ENCODE assay signal across 18 cellular contexts in the genomic region with DNA sequence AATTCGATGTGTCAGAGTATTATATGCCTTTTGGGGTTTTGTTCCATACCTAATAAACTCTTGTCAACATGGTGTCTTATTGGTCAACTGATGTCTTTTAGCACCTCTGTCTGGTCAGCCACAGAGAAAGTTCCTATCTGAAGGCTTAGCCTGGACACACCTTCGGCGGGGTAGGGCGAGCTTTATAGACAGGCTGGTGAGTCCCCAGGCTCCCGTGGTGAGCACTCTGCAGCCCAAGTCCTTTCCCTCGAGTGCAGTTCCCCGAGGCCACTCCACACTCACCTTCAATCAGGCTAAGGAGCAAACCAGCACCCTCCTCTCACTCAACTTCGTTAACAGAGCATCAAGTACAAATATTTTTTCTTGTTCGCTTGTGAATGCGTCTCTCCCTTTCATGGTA.
DNase-seq lines count a peak whose midpoint lies in the region; ATAC-seq and TF ChIP-seq lines count a peak whose summit lies in the region.
"Had no signal": no experiment of that assay in that cellular context is flagged by ENCODE, and none has a peak within 500 bp of the region (broad histone marks: within the 10 kb centered on the region; RNA-seq: fewer than 3 reads in every experiment).

No MANE protein-coding gene starts in this region.

- 37 to 60% (median 54%) methylated on average over 10 of the region's 10 CpGs for WGBS in stomach, 5 donors

- H3K27me3 Mint-ChIP-seq in GM23338 (ENCODE audit: insufficient read depth, low read depth, poor library complexity), result peaks cover 5% of the 10 kb centered on the region
- peaks cover 9% of the 10 kb centered on the region; the same call in 1 of the 2 replicates for H3K27me3 Mint-ChIP-seq in WTC11 (ENCODE audit: low read depth)

- H3K27ac Mint-ChIP-seq in GM23338 (no peak overlapping the region), WTC11 (no peak overlapping the region)
- H3K27ac Mint-ChIP-seq: CD4-positive, CD25-positive, alpha-beta regulatory T cell; IgD-negative memory B cell had no signal

- no peaks in the 10 kb centered on the region for H3K79me2 ChIP-seq in GM23338 (replicated peaks; ENCODE audit: insufficient read depth)

- peak overlapping the region; percentile 70 for H2AFZ ChIP-seq in GM23338

- H3K27ac ChIP-seq in GM23338 (ENCODE audit: low read depth) (no peak overlapping the region), stomach (no peak overlapping the region)
- H3K27ac ChIP-seq: HL-60 had no signal

- no peak for TF ChIP-seq POLR2A in stomach (IDR thresholded peaks at IDR 0.05)

- no peaks in the 10 kb centered on the region for H3K9me3 ChIP-seq in iPS-15b (ENCODE audit: control insufficient read depth, insufficient read depth, low read length)
- H3K9me3 ChIP-seq in stomach, result peaks cover 0 to 5% (median under 1%) of the 10 kb centered on the region in 4 donors
- H3K9me3 ChIP-seq: BE2C, Caco-2 had no signal

- peaks cover 29% of the 10 kb centered on the region for H3K4me1 Mint-ChIP-seq in GM23338
- H3K4me1 Mint-ChIP-seq in WTC11, result peaks cover 24% of the 10 kb centered on the region
- H3K4me1 Mint-ChIP-seq: CD4-positive, CD25-positive, alpha-beta regulatory T cell; CD8-positive, alpha-beta memory T cell; IgD-negative memory B cell had no signal

- TF ChIP-seq CTCF in GM23338 (conservative IDR thresholded peaks at IDR 0.05; ENCODE audit: low read depth in 2 of 2) (no peak), WTC11 (IDR thresholded peaks at IDR 0.05) (no peak), stomach (IDR thresholded peaks at IDR 0.05) (no peak)

- H3K4me3 Mint-ChIP-seq in GM23338 (peak overlapping the region; percentile 28; the same call in 2 of the 3 replicates), WTC11 (peak overlapping the region; percentile 43)
- H3K4me3 Mint-ChIP-seq: CD4-positive, CD25-positive, alpha-beta regulatory T cell; CD8-positive, alpha-beta memory T cell; IgD-negative memory B cell had no signal

- peak; percentile 76 for ATAC-seq in GM23338
- peak; percentile 76 for ATAC-seq in WTC11
- no peak for ATAC-seq in left lobe of liver

- no peaks in the 10 kb centered on the region for H3K36me3 ChIP-seq in GM23338 (ENCODE audit: insufficient read depth)
- H3K36me3 ChIP-seq in iPS-15b (ENCODE audit: control insufficient read depth, insufficient read depth, low read length), result no peaks in the 10 kb centered on the region
- no peaks in the 10 kb centered on the region for H3K36me3 ChIP-seq in stomach
- H3K36me3 ChIP-seq: BE2C had no signal

- H3K4me2 ChIP-seq in GM23338, result peak overlapping the region; percentile 69

- H4K20me1 ChIP-seq in GM23338 (replicated peaks; ENCODE audit: insufficient read depth), result no peaks in the 10 kb centered on the region

- no peaks in the 10 kb centered on the region for H3K9me2 ChIP-seq in GM23338 (ENCODE audit: insufficient read depth)

- intact Hi-C loops in stomach (cut with DNase I; ENCODE audit: low total_unique reads), result no loop called here

- CTCF ChIA-PET in WTC11 (lab: Charles Lee), result interaction anchor here (4.3 kb wide), 1 partner anchor 12 kb away, joined by 38 read pairs; no protein-coding TSS in a partner anchor

- peak; percentile 41 for DNase-seq in GM23338 (ENCODE audit: low spot score)
- no peak for DNase-seq in WTC11 (ENCODE audit: low spot score)
- DNase-seq in stomach, result no peak
- no peak for DNase-seq in activated CD4-positive, CD25-positive, alpha-beta regulatory T cell (lab: John Stamatoyannopoulos, UW)
- no peak for DNase-seq in glomerular visceral epithelial cell (ENCODE audit: extremely low spot score)
- no peak for DNase-seq in left lobe of liver (ENCODE audit: low spot score)
- DNase-seq: ACHN; BE2C; C1 segment of cervical spinal cord; Caco-2; CD4-positive, CD25-positive, alpha-beta regulatory T cell; CD8-positive, alpha-beta memory T cell; GDM1; HCEC 1CT; KBM-7 had no signal

- no peaks in the 10 kb centered on the region for H3K9me3 Mint-ChIP-seq in GM23338
- no peaks in the 10 kb centered on the region for H3K9me3 Mint-ChIP-seq in WTC11

- H3K9ac ChIP-seq in iPS-15b (ENCODE audit: low read depth, low read length), result no peak overlapping the region

- no peak for TF ChIP-seq EP300 in stomach (IDR thresholded peaks at IDR 0.05)

- POLR2A ChIA-PET in WTC11 (lab: Charles Lee), result no interaction called here

- H3K4me1 ChIP-seq in GM23338 (ENCODE audit: insufficient read depth) (peaks cover 19% of the 10 kb centered on the region), iPS-15b (ENCODE audit: control insufficient read depth, insufficient read depth, low read length) (peaks cover 11% of the 10 kb centered on the region), stomach (no peaks in the 10 kb centered on the region)
- H3K4me1 ChIP-seq: BE2C, Caco-2 had no signal

- no peaks in the 10 kb centered on the region for H3K36me3 Mint-ChIP-seq in GM23338 (ENCODE audit: low read depth)
- H3K36me3 Mint-ChIP-seq in WTC11, result no peaks in the 10 kb centered on the region
- H3K36me3 Mint-ChIP-seq: CD4-positive, CD25-positive, alpha-beta regulatory T cell; CD8-positive, alpha-beta memory T cell had no signal

- H3K27me3 ChIP-seq in GM23338 (ENCODE audit: insufficient read depth) (no peaks in the 10 kb centered on the region), iPS-15b (ENCODE audit: control insufficient read depth, insufficient read depth, low read length) (no peaks in the 10 kb centered on the region), stomach (no peaks in the 10 kb centered on the region)
- H3K27me3 ChIP-seq: BE2C had no signal

- H3F3A ChIP-seq in GM23338 (replicated peaks; ENCODE audit: low read depth), result no peaks in the 10 kb centered on the region

- H3K4me3 ChIP-seq in GM23338 (peak overlapping the region; percentile 34), iPS-15b (ENCODE audit: low read depth, low read length) (peak overlapping the region; percentile 10), stomach (no peak overlapping the region)

TF ChIP-seq in GM23338, 12 proteins besides CTCF, POLR2A, EP300 and RAD21 (continues in another document):
- TF ChIP-seq STAT1 (IDR thresholded peaks at IDR 0.05; ENCODE audit: unreplicated experiment), result no peak
- TF ChIP-seq CREB1 (CRISPR knock-in tag; IDR thresholded peaks at IDR 0.05; ENCODE audit: low read depth), result no peak
- TF ChIP-seq ZNF331 (CRISPR knock-in tag; IDR thresholded peaks at IDR 0.05; ENCODE audit: low read depth), result no peak
- TF ChIP-seq NANOG (IDR thresholded peaks at IDR 0.05; ENCODE audit: borderline replicate concordance), result no peak
- TF ChIP-seq JUNB (IDR thresholded peaks at IDR 0.05; ENCODE audit: unreplicated experiment), result no peak
- no peak for TF ChIP-seq POLR2AphosphoS5 (IDR thresholded peaks at IDR 0.05; ENCODE audit: low read depth)

TF ChIP-seq in WTC11, 78 proteins besides CTCF, POLR2A, EP300 and RAD21 (continues in another document):
- TF ChIP-seq, protein P1, sequence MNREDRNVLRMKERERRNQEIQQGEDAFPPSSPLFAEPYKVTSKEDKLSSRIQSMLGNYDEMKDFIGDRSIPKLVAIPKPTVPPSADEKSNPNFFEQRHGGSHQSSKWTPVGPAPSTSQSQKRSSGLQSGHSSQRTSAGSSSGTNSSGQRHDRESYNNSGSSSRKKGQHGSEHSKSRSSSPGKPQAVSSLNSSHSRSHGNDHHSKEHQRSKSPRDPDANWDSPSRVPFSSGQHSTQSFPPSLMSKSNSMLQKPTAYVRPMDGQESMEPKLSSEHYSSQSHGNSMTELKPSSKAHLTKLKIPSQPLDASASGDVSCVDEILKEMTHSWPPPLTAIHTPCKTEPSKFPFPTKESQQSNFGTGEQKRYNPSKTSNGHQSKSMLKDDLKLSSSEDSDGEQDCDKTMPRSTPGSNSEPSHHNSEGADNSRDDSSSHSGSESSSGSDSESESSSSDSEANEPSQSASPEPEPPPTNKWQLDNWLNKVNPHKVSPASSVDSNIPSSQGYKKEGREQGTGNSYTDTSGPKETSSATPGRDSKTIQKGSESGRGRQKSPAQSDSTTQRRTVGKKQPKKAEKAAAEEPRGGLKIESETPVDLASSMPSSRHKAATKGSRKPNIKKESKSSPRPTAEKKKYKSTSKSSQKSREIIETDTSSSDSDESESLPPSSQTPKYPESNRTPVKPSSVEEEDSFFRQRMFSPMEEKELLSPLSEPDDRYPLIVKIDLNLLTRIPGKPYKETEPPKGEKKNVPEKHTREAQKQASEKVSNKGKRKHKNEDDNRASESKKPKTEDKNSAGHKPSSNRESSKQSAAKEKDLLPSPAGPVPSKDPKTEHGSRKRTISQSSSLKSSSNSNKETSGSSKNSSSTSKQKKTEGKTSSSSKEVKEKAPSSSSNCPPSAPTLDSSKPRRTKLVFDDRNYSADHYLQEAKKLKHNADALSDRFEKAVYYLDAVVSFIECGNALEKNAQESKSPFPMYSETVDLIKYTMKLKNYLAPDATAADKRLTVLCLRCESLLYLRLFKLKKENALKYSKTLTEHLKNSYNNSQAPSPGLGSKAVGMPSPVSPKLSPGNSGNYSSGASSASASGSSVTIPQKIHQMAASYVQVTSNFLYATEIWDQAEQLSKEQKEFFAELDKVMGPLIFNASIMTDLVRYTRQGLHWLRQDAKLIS (CRISPR knock-in tag; IDR thresholded peaks at IDR 0.05; ENCODE audit: borderline replicate concordance), result no peak
- TF ChIP-seq, protein P2, sequence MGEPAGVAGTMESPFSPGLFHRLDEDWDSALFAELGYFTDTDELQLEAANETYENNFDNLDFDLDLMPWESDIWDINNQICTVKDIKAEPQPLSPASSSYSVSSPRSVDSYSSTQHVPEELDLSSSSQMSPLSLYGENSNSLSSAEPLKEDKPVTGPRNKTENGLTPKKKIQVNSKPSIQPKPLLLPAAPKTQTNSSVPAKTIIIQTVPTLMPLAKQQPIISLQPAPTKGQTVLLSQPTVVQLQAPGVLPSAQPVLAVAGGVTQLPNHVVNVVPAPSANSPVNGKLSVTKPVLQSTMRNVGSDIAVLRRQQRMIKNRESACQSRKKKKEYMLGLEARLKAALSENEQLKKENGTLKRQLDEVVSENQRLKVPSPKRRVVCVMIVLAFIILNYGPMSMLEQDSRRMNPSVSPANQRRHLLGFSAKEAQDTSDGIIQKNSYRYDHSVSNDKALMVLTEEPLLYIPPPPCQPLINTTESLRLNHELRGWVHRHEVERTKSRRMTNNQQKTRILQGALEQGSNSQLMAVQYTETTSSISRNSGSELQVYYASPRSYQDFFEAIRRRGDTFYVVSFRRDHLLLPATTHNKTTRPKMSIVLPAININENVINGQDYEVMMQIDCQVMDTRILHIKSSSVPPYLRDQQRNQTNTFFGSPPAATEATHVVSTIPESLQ (CRISPR knock-in tag; IDR thresholded peaks at IDR 0.05), result no peak
- TF ChIP-seq ZNF317 (CRISPR knock-in tag; IDR thresholded peaks at IDR 0.05; ENCODE audit: borderline replicate concordance, low read depth) (no peak), HMGA2 (CRISPR knock-in tag; IDR thresholded peaks at IDR 0.05) (no peak)

Comparison
In these comparisons a context has a peak if more than half of its experiments do, and no peak if none do; other contexts are left out.
1. H3K4me3 ChIP-seq: peak in GM23338 (single experiment) and iPS-15b (single experiment); none in stomach (0 of 4).